Comparison of ENCODE assay signal across 3 cellular contexts in genomic region chr5:107861565-107861964, GRCh38.
TF ChIP-seq lines count a peak whose summit lies in the region.

No MANE protein-coding gene starts in this region.

TF ChIP-seq in GM23338, 12 proteins besides CTCF, POLR2A, EP300 and RAD21:
- TF ChIP-seq REST (IDR thresholded peaks at IDR 0.05; ENCODE audit: unreplicated experiment) (peak; percentile 43), NANOG (IDR thresholded peaks at IDR 0.05; ENCODE audit: borderline replicate concordance) (no peak)
TF ChIP-seq in GM23338: peak in this region for 1.

TF ChIP-seq in HEK293, 187 proteins besides CTCF, POLR2A, EP300 and RAD21:
- peak; percentile 77; the same call in 1 of the 2 replicates for TF ChIP-seq REST (tag by site-specific recombination; IDR thresholded peaks at IDR 0.05)
- no peak for TF ChIP-seq ZNF2 (tag by site-specific recombination; IDR thresholded peaks at IDR 0.05)

TF ChIP-seq in H1, 55 proteins besides CTCF, POLR2A, EP300 and RAD21 (continued from another document):
- no peak for TF ChIP-seq CEBPB (IDR thresholded peaks at IDR 0.05; ENCODE audit: low read depth, low read length)
- no peak for TF ChIP-seq CHD1 (IDR thresholded peaks at IDR 0.05; ENCODE audit: low read depth, low read length)
- no peak for TF ChIP-seq EZH2 (IDR thresholded peaks at IDR 0.05; ENCODE audit: low read depth, low read length, severe bottlenecking)
- TF ChIP-seq TAF7 (optimal IDR thresholded peaks at IDR 0.05; ENCODE audit: borderline replicate concordance, low read depth, low read length) = no peak
- no peak for TF ChIP-seq CBX8 (IDR thresholded peaks at IDR 0.05; ENCODE audit: borderline replicate concordance, low read depth, low read length)
- TF ChIP-seq KDM1A (IDR thresholded peaks at IDR 0.05; ENCODE audit: borderline replicate concordance, low read length) = no peak
- no peak for TF ChIP-seq GTF2F1 (IDR thresholded peaks at IDR 0.05; ENCODE audit: borderline replicate concordance, low read depth, low read length)
- no peak for TF ChIP-seq TBP (IDR thresholded peaks at IDR 0.05; ENCODE audit: low read depth, low read length)
- TF ChIP-seq TCF12 (IDR thresholded peaks at IDR 0.05; ENCODE audit: low read depth, low read length) = no peak
